8 cellular contexts compared by ENCODE assay signal in genomic region chr22:37282385-37282677, GRCh38. TPM values are rescaled to one million over a fixed set of nuclear protein-coding genes. Genes with fewer than 3 reads are reported as not detected.
DNase-seq lines count a peak whose midpoint lies in the region; ATAC-seq lines count a peak whose summit lies in the region.

A gene with protein sequence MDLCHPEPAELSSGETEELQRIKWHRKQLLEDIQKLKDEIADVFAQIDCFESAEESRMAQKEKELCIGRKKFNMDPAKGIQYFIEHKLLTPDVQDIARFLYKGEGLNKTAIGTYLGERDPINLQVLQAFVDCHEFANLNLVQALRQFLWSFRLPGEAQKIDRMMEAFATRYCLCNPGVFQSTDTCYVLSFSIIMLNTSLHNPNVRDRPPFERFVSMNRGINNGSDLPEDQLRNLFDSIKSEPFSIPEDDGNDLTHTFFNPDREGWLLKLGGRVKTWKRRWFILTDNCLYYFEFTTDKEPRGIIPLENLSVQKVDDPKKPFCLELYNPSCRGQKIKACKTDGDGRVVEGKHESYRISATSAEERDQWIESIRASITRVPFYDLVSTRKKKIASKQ (plus strand): TSS chr22:37282508. CDS start chr22:37282570, 62 bp downstream.

- no peaks in the 10 kb centered on the region for H3K27me3 Mint-ChIP-seq in T-helper 1 cell treated with Interleukin-12 subunit alpha and Interleukin-12 subunit beta and Interleukin-4 antibody, amounts not matched to agents 30 μg/mL and 1 μg/mL, for 36 hours (ENCODE audit: low read depth)
- H3K27me3 Mint-ChIP-seq in activated naive CD8-positive, alpha-beta T cell treated with anti-CD3 and anti-CD28 coated beads, Interleukin-2, amount 50 U/mL, for 24 hours: peaks cover 3% of the 10 kb centered on the region
- H3K27me3 Mint-ChIP-seq in naive B cell: no peaks in the 10 kb centered on the region

- DNase-seq in activated naive CD8-positive, alpha-beta T cell treated with anti-CD3 and anti-CD28 coated beads, Interleukin-2, amount 50 U/mL, for 24 hours: peak; percentile 83
- peak; percentile 79 for DNase-seq in naive B cell
- peak in 12 of 49 donors; percentile 7 to 63 (median 20) for DNase-seq in substantia nigra (lab: John Stamatoyannopoulos, UW)
- DNase-seq in NCI-H2081 treated with DMSO at 0.1 percent for 48 hours (lab: John Stamatoyannopoulos, UW): no peak
- no peak for DNase-seq in amniotic stem cell (lab: John Stamatoyannopoulos, UW)

- H3K36me3 Mint-ChIP-seq in T-helper 1 cell treated with Interleukin-12 subunit alpha and Interleukin-12 subunit beta and Interleukin-4 antibody, amounts not matched to agents 30 μg/mL and 1 μg/mL, for 36 hours (ENCODE audit: low read depth): peaks cover 38% of the 10 kb centered on the region
- peaks cover 8% of the 10 kb centered on the region for H3K36me3 Mint-ChIP-seq in activated naive CD8-positive, alpha-beta T cell treated with anti-CD3 and anti-CD28 coated beads, Interleukin-2, amount 50 U/mL, for 24 hours (ENCODE audit: low read depth)
- peaks cover 9 to 17% of the 10 kb centered on the region in 2 donors for H3K36me3 Mint-ChIP-seq in naive B cell

- peak within 1 kb of the TSS; percentile 97 for H3K4me3 Mint-ChIP-seq in T-helper 1 cell treated with Interleukin-12 subunit alpha and Interleukin-12 subunit beta and Interleukin-4 antibody, amounts not matched to agents 30 μg/mL and 1 μg/mL, for 36 hours
- H3K4me3 Mint-ChIP-seq in activated naive CD8-positive, alpha-beta T cell treated with anti-CD3 and anti-CD28 coated beads, Interleukin-2, amount 50 U/mL, for 24 hours: peak within 1 kb of the TSS; percentile 89
- H3K4me3 Mint-ChIP-seq in naive B cell: peak within 1 kb of the TSS; percentile 93 to 99 (median 98)

- peak; percentile 71 for ATAC-seq in GM19463 (IDR thresholded peaks at IDR 0.05; ENCODE audit: unreplicated experiment)
- ATAC-seq in activated naive CD8-positive, alpha-beta T cell treated with anti-CD3 and anti-CD28 coated beads, Interleukin-2, amount 50 U/mL, for 24 hours: peak; percentile 87
- peak; percentile 49 to 53 for ATAC-seq in naive B cell (ENCODE audit: low read depth in 2 of 2)
- ATAC-seq in GM21723 (IDR thresholded peaks at IDR 0.05; ENCODE audit: unreplicated experiment): no peak

- peaks cover 45% of the 10 kb centered on the region for H3K4me1 Mint-ChIP-seq in T-helper 1 cell treated with Interleukin-12 subunit alpha and Interleukin-12 subunit beta and Interleukin-4 antibody, amounts not matched to agents 30 μg/mL and 1 μg/mL, for 36 hours (ENCODE audit: low read depth)
- H3K4me1 Mint-ChIP-seq in activated naive CD8-positive, alpha-beta T cell treated with anti-CD3 and anti-CD28 coated beads, Interleukin-2, amount 50 U/mL, for 24 hours: peaks cover 85% of the 10 kb centered on the region
- H3K4me1 Mint-ChIP-seq in naive B cell: peaks cover 61 to 86% (median 86%) of the 10 kb centered on the region in 3 donors

- no peaks in the 10 kb centered on the region for H3K9me3 Mint-ChIP-seq in T-helper 1 cell treated with Interleukin-12 subunit alpha and Interleukin-12 subunit beta and Interleukin-4 antibody, amounts not matched to agents 30 μg/mL and 1 μg/mL, for 36 hours
- H3K9me3 Mint-ChIP-seq in activated naive CD8-positive, alpha-beta T cell treated with anti-CD3 and anti-CD28 coated beads, Interleukin-2, amount 50 U/mL, for 24 hours: no peaks in the 10 kb centered on the region
- no peaks in the 10 kb centered on the region for H3K9me3 Mint-ChIP-seq in naive B cell

- H3K27ac Mint-ChIP-seq in T-helper 1 cell treated with Interleukin-12 subunit alpha and Interleukin-12 subunit beta and Interleukin-4 antibody, amounts not matched to agents 30 μg/mL and 1 μg/mL, for 36 hours: peak within 1 kb of the TSS; percentile 99
- peak within 1 kb of the TSS; percentile 98 for H3K27ac Mint-ChIP-seq in activated naive CD8-positive, alpha-beta T cell treated with anti-CD3 and anti-CD28 coated beads, Interleukin-2, amount 50 U/mL, for 24 hours
- peak within 1 kb of the TSS; percentile 96 to 99 (median 97) for H3K27ac Mint-ChIP-seq in naive B cell

- peak within 1 kb of the TSS; percentile 5 for H3K27ac ChIP-seq in substantia nigra (ENCODE audit: low read depth, low read length, poor library complexity, severe bottlenecking)

RNA-seq across cellular contexts. Expression of the gene that starts here (rescaled TPM):
- 10 to 100 TPM; 29.3 to 74.9 (median 46.1) TPM for polyA plus RNA-seq in naive B cell (ENCODE audit: low read depth in 6 of 6)

Comparison
In these comparisons a context has a peak if more than half of its experiments do, and no peak if none do; other contexts are left out.
1. DNase-seq: peak in activated naive CD8-positive, alpha-beta T cell treated with anti-CD3 and anti-CD28 coated beads, Interleukin-2, amount 50 U/mL, for 24 hours (single experiment) and naive B cell (single experiment); none in NCI-H2081 treated with DMSO at 0.1 percent for 48 hours (single experiment) and amniotic stem cell (single experiment).
2. Peak in every context shown above with its lines, with median percentiles within 50 percentile points of each other: H3K27ac Mint-ChIP-seq and H3K4me3 Mint-ChIP-seq.